Comparison of ENCODE assay signal across 24 cellular contexts in the genomic region with DNA sequence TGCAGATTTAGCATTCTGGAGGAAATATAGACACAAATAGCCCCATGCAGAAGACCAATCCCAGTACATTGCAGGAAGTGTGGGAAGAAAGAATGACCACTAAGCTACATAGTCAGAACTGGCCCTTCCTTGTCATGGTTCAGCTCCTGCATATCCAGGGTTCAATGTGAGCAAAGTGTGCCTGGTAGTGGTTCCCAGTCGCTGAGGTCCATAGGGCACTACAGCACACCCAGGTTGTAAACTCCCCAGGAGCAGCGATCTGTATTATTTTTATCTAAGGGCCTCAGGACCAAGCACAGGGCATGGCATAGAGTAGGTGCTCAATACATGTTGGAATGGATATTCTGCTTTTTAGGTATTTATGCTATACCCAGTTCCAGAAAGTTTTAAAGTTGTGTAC.
DNase-seq lines count a peak whose midpoint lies in the region; ATAC-seq, FAIRE-seq and TF ChIP-seq lines count a peak whose summit lies in the region.
"Had no signal": no experiment of that assay in that cellular context is flagged by ENCODE, and none has a peak within 500 bp of the region (broad histone marks: within the 10 kb centered on the region; RNA-seq: fewer than 3 reads in every experiment).

No MANE protein-coding gene starts in this region.

- CTCF ChIA-PET in CD4-positive, alpha-beta memory T cell (lab: Charles Lee; ENCODE audit: partially characterized antibody): interaction anchor here (1.2 to 1.3 kb wide), 2 partner anchors 29 to 91 kb away, joined by 3 to 4 read pairs; no protein-coding TSS in a partner anchor
- CTCF ChIA-PET in activated CD8-positive, alpha-beta memory T cell treated with anti-CD3 and anti-CD28 coated beads, Interleukin-2, amount 10 ng/mL, durations not matched to agents 7 days and 5 days (lab: Charles Lee): no interaction called here

- H3K9me3 Mint-ChIP-seq in CD4-positive, alpha-beta memory T cell: peaks cover 0 to 11% (median under 1%) of the 10 kb centered on the region in 8 donors
- H3K9me3 Mint-ChIP-seq in activated CD8-positive, alpha-beta memory T cell treated with anti-CD3 and anti-CD28 coated beads, Interleukin-2, amount 10 ng/mL, durations not matched to agents 7 days and 5 days (ENCODE audit: low read depth): peaks cover 10% of the 10 kb centered on the region
- H3K9me3 Mint-ChIP-seq: CD4-positive, alpha-beta T cell; GM23338; H9 had no signal

- no peaks in the 10 kb centered on the region for H3K4me1 Mint-ChIP-seq in CD4-positive, alpha-beta memory T cell
- H3K4me1 Mint-ChIP-seq in activated CD8-positive, alpha-beta memory T cell treated with anti-CD3 and anti-CD28 coated beads, Interleukin-2, amount 10 ng/mL, durations not matched to agents 7 days and 5 days: peaks cover 2% of the 10 kb centered on the region
- H3K4me1 Mint-ChIP-seq: GM23338, H9 had no signal

- ATAC-seq in esophagus mucosa: peak; percentile 18
- no peak for ATAC-seq in activated CD8-positive, alpha-beta memory T cell treated with anti-CD3 and anti-CD28 coated beads, Interleukin-2, amount 10 ng/mL, durations not matched to agents 7 days and 5 days
- ATAC-seq: A549, GM23338 had no signal

- H3K36me3 Mint-ChIP-seq in CD4-positive, alpha-beta memory T cell: peaks cover 0 to 3% of the 10 kb centered on the region in 2 donors
- H3K36me3 Mint-ChIP-seq in activated CD8-positive, alpha-beta memory T cell treated with anti-CD3 and anti-CD28 coated beads, Interleukin-2, amount 10 ng/mL, durations not matched to agents 7 days and 5 days: peaks cover 13% of the 10 kb centered on the region
- H3K36me3 Mint-ChIP-seq: CD14-positive monocyte had no signal

- intact Hi-C loops in CD4-positive, alpha-beta memory T cell (cut with micrococcal nuclease): no loop called here

- no peak for TF ChIP-seq CTCF in Peyer's patch (IDR thresholded peaks at IDR 0.05)

- no peak for TF ChIP-seq POLR2A in Peyer's patch (IDR thresholded peaks at IDR 0.05)

- no peaks in the 10 kb centered on the region for H3K27me3 ChIP-seq in Peyer's patch
- no peaks in the 10 kb centered on the region for H3K27me3 ChIP-seq in small intestine (ENCODE audit: control insufficient read depth in 2 of 2, insufficient read depth in 2 of 2, low read length in 2 of 2)
- no peaks in the 10 kb centered on the region for H3K27me3 ChIP-seq in CD4-positive, alpha-beta memory T cell (ENCODE audit: insufficient read depth, low read length)
- H3K27me3 ChIP-seq: BE2C; BLaER1 treated with 17β-estradiol and CSF1 and Interleukin-3, amounts not matched to agents 10 nM and 100 nM had no signal

- DNase-seq in Peyer's patch: peak in 2 of 3 donors; percentile 52 to 66
- DNase-seq in small intestine: peak; percentile 91
- DNase-seq in CD4-positive, alpha-beta memory T cell: no peak
- no peak for DNase-seq in NCI-H69 (lab: John Stamatoyannopoulos, UW)
- DNase-seq in activated CD4-positive, alpha-beta T cell treated with anti-CD3 and anti-CD28 coated beads for 1 hour: no peak
- no peak for DNase-seq in activated CD8-positive, alpha-beta memory T cell treated with anti-CD3 and anti-CD28 coated beads, Interleukin-2, amount 10 ng/mL, durations not matched to agents 7 days and 5 days
- DNase-seq: 8988T; ACHN; AML-193; BE2C; Calu3; CD4-positive, alpha-beta T cell; COR-L47; DMS79 treated with DMSO at 0.1 percent for 48 hours; GF-D8; H9; HFFc6 had no signal

- no peak for FAIRE-seq in small intestine (lab: Jason Lieb, UNC)
- FAIRE-seq: A549, GM12891, GM18507 had no signal

- H3K4me3 ChIP-seq in Peyer's patch (no peak overlapping the region), small intestine (ENCODE audit: low read depth in 1 of 2, low read length in 2 of 2) (no peak overlapping the region)
- H3K4me3 ChIP-seq in CD4-positive, alpha-beta memory T cell (ENCODE audit: low read length in 2 of 2): no peak overlapping the region
- H3K4me3 ChIP-seq: A549; BLaER1 treated with 17β-estradiol and CSF1 and Interleukin-3, amounts not matched to agents 10 nM and 100 nM; GM23338 had no signal

- H3K27ac ChIP-seq in Peyer's patch (no peak overlapping the region), small intestine (ENCODE audit: low read depth in 1 of 2, low read length in 1 of 2) (no peak overlapping the region)
- no peak overlapping the region for H3K27ac ChIP-seq in CD4-positive, alpha-beta memory T cell (ENCODE audit: low read depth, low read length)
- H3K27ac ChIP-seq: A549 had no signal

- H3K27ac Mint-ChIP-seq in CD4-positive, alpha-beta memory T cell: peak overlapping the region in 2 of 7 donors; percentile 17 to 27
- H3K27ac Mint-ChIP-seq in activated CD8-positive, alpha-beta memory T cell treated with anti-CD3 and anti-CD28 coated beads, Interleukin-2, amount 10 ng/mL, durations not matched to agents 7 days and 5 days: no peak overlapping the region
- H3K27ac Mint-ChIP-seq: CD4-positive, alpha-beta T cell; GM23338; H9; HFFc6 had no signal

- POLR2A ChIA-PET in CD4-positive, alpha-beta memory T cell (lab: Charles Lee; ENCODE audit: partially characterized antibody): no interaction called here

- H3K27me3 Mint-ChIP-seq in CD4-positive, alpha-beta memory T cell: no peaks in the 10 kb centered on the region
- no peaks in the 10 kb centered on the region for H3K27me3 Mint-ChIP-seq in activated CD8-positive, alpha-beta memory T cell treated with anti-CD3 and anti-CD28 coated beads, Interleukin-2, amount 10 ng/mL, durations not matched to agents 7 days and 5 days
- H3K27me3 Mint-ChIP-seq: CD4-positive, alpha-beta T cell had no signal

- no peaks in the 10 kb centered on the region for H3K36me3 ChIP-seq in Peyer's patch
- H3K36me3 ChIP-seq in small intestine (ENCODE audit: control insufficient read depth in 2 of 2, insufficient read depth in 2 of 2, low read length in 2 of 2): no peaks in the 10 kb centered on the region
- no peaks in the 10 kb centered on the region for H3K36me3 ChIP-seq in CD4-positive, alpha-beta memory T cell (ENCODE audit: insufficient read depth, low read length)
- H3K36me3 ChIP-seq: BE2C; BLaER1 treated with 17β-estradiol and CSF1 and Interleukin-3, amounts not matched to agents 10 nM and 100 nM had no signal

- no peaks in the 10 kb centered on the region for H3K4me1 ChIP-seq in Peyer's patch
- H3K4me1 ChIP-seq in small intestine (ENCODE audit: control insufficient read depth in 2 of 2, insufficient read depth in 1 of 2, low read depth in 1 of 2, low read length in 1 of 2): no peaks in the 10 kb centered on the region
- no peaks in the 10 kb centered on the region for H3K4me1 ChIP-seq in CD4-positive, alpha-beta memory T cell (ENCODE audit: insufficient read depth, low read length)
- H3K4me1 ChIP-seq: A549, BE2C had no signal

- WGBS in small intestine, 3 donors: 28 to 71% (median 49%) methylated on average over 2 of the region's 2 CpGs

- H3K9me3 ChIP-seq in Peyer's patch (no peaks in the 10 kb centered on the region), small intestine (ENCODE audit: control insufficient read depth, low read depth) (no peaks in the 10 kb centered on the region)
- H3K9me3 ChIP-seq in CD4-positive, alpha-beta memory T cell (ENCODE audit: control insufficient read depth in 1 of 2, low read length in 2 of 2): no peaks in the 10 kb centered on the region
- H3K9me3 ChIP-seq: A549, BE2C had no signal

- no peak overlapping the region for H3K4me3 Mint-ChIP-seq in CD4-positive, alpha-beta memory T cell
- H3K4me3 Mint-ChIP-seq in activated CD8-positive, alpha-beta memory T cell treated with anti-CD3 and anti-CD28 coated beads, Interleukin-2, amount 10 ng/mL, durations not matched to agents 7 days and 5 days: no peak overlapping the region
- H3K4me3 Mint-ChIP-seq: CD14-positive monocyte; CD4-positive, alpha-beta T cell; GM23338; H9; HFFc6 had no signal

Comparison
In these comparisons a context has a peak if more than half of its experiments do, and no peak if none do; other contexts are left out.
1. DNase-seq: peak in Peyer's patch (2 of 3) and small intestine (single experiment); none in CD4-positive, alpha-beta memory T cell (0 of 5), NCI-H69 (single experiment), activated CD4-positive, alpha-beta T cell treated with anti-CD3 and anti-CD28 coated beads for 1 hour (single experiment) and activated CD8-positive, alpha-beta memory T cell treated with anti-CD3 and anti-CD28 coated beads, Interleukin-2, amount 10 ng/mL, durations not matched to agents 7 days and 5 days (single experiment).